Comparison of ENCODE assay signal across 8 cellular contexts in genomic region chr9:129414377-129415021, GRCh38.
DNase-seq lines count a peak whose midpoint lies in the region; ATAC-seq, FAIRE-seq and TF ChIP-seq lines count a peak whose summit lies in the region.

No MANE protein-coding gene starts in this region.

- no peak for ATAC-seq in body of pancreas
- no peak for ATAC-seq in GM19328 (IDR thresholded peaks at IDR 0.05; ENCODE audit: unreplicated experiment)

- H3K9me3 ChIP-seq in body of pancreas: no peaks in the 10 kb centered on the region

- peak overlapping the region; percentile 87 to 100 (median 98) for H3K27ac ChIP-seq in body of pancreas

- DNase-seq in GM04503 (ENCODE audit: low read depth): peak; percentile 25
- peak; percentile 9 for DNase-seq in RCC 7860 (ENCODE audit: low spot score)
- DNase-seq in body of pancreas: peak in 3 of 4 donors; percentile 27 to 33 (median 33)
- DNase-seq in iris pigment epithelial cell (ENCODE audit: low read depth): peak; percentile 44
- DNase-seq in stimulated activated CD4-positive, alpha-beta T cell treated with anti-CD3 and anti-CD28 coated beads, Interleukin-1b, Interleukin-23, amount 100 ng/mL, for 48 hours: peak; percentile 18
- DNase-seq in UCSD-AML1 (lab: John Stamatoyannopoulos, UW; ENCODE audit: unreplicated experiment): no peak
- no peak for DNase-seq in HPDE6-E6E7 (ENCODE audit: extremely low spot score)

- WGBS in body of pancreas, 2 donors: 44 to 57% methylated on average over 28 to 30 of the region's 32 CpGs

- intact Hi-C loops in body of pancreas (cut with DNase I): no loop called here

- no peaks in the 10 kb centered on the region for H3K27me3 ChIP-seq in body of pancreas

- no peak for TF ChIP-seq CTCF in body of pancreas (IDR thresholded peaks at IDR 0.05)

- H3K36me3 ChIP-seq in body of pancreas (replicated peaks in 1 of 2; ENCODE audit: insufficient read depth in 1 of 2, low read depth in 2 of 2): no peaks in the 10 kb centered on the region

- TF ChIP-seq POLR2A in body of pancreas (IDR thresholded peaks at IDR 0.05): no peak

- no peak for FAIRE-seq in RCC 7860 (lab: Jason Lieb, UNC)

- H3K4me3 ChIP-seq in body of pancreas: no peak overlapping the region

- H3K4me1 ChIP-seq in body of pancreas: peaks cover 20% of the 10 kb centered on the region

Comparison
In these comparisons a context has a peak if more than half of its experiments do, and no peak if none do; other contexts are left out.
1. DNase-seq: peak in GM04503 (single experiment), RCC 7860 (single experiment), body of pancreas (3 of 4), iris pigment epithelial cell (single experiment) and stimulated activated CD4-positive, alpha-beta T cell treated with anti-CD3 and anti-CD28 coated beads, Interleukin-1b, Interleukin-23, amount 100 ng/mL, for 48 hours (single experiment); none in UCSD-AML1 (single experiment) and HPDE6-E6E7 (single experiment).